Comparison of ENCODE assay signal across 13 cellular contexts in genomic region chr13:45415112-45415511, GRCh38. TPM values are rescaled to one million over a fixed set of nuclear protein-coding genes. Genes with fewer than 3 reads are reported as not detected.
DNase-seq lines count a peak whose midpoint lies in the region; ATAC-seq, FAIRE-seq and TF ChIP-seq lines count a peak whose summit lies in the region.
"Had no signal": no experiment of that assay in that cellular context is flagged by ENCODE, and none has a peak within 500 bp of the region (broad histone marks: within the 10 kb centered on the region; RNA-seq: fewer than 3 reads in every experiment).

No MANE protein-coding gene starts in this region.

- no peak for FAIRE-seq in endothelial cell of umbilical vein (lab: Jason Lieb, UNC)
- FAIRE-seq: urothelium cell line had no signal

- H3K9me3 ChIP-seq in heart left ventricle (no peaks in the 10 kb centered on the region), endothelial cell of umbilical vein (replicated peaks; ENCODE audit: control insufficient read depth, insufficient read depth, low read length) (no peaks in the 10 kb centered on the region), vagina (no peaks in the 10 kb centered on the region), MG63 (no peaks in the 10 kb centered on the region)

- H3K4me2 ChIP-seq in endothelial cell of umbilical vein (ENCODE audit: insufficient read depth, low read length) = peak overlapping the region; percentile 82

- H3K36me3 Mint-ChIP-seq in naive thymus-derived CD8-positive, alpha-beta T cell = peaks cover 0 to 20% (median 0%) of the 10 kb centered on the region in 3 donors

- peaks cover 16% of the 10 kb centered on the region for H3K79me2 ChIP-seq in endothelial cell of umbilical vein (ENCODE audit: control insufficient read depth, insufficient read depth, low read length)

- no peaks in the 10 kb centered on the region for H4K20me1 ChIP-seq in endothelial cell of umbilical vein (replicated peaks; ENCODE audit: control insufficient read depth, extremely low read depth, insufficient read depth, low read length)

- H3K4me3 Mint-ChIP-seq in naive thymus-derived CD8-positive, alpha-beta T cell = peak overlapping the region in 7 of 10 donors; percentile 6 to 60 (median 26)

- POLR2A ChIA-PET in endothelial cell of umbilical vein (lab: Charles Lee) = interaction anchor here (0.6 kb wide), 2 partner anchors 13 to 46 kb away, joined by 4 read pairs; no protein-coding TSS in a partner anchor
- POLR2A ChIA-PET in naive thymus-derived CD8-positive, alpha-beta T cell (lab: Charles Lee) = interaction anchor here (0.7 to 4.0 kb wide), 3 partner anchors 19 to 74 kb away, joined by 3 to 31 read pairs (median 26); partner anchors contain the start of gene TPT1

- dilution Hi-C loops in endothelial cell of umbilical vein (cut with MboI; ENCODE audit: extremely low pct_ligation_motif_present, low sequenced_read_pairs) = no loop called here

- H3K27me3 ChIP-seq in heart left ventricle (no peaks in the 10 kb centered on the region), endothelial cell of umbilical vein (ENCODE audit: control insufficient read depth in 2 of 2, insufficient read depth in 2 of 2, low read length in 2 of 2) (no peaks in the 10 kb centered on the region), vagina (no peaks in the 10 kb centered on the region), MG63 (no peaks in the 10 kb centered on the region)

- H3K27me3 Mint-ChIP-seq in naive thymus-derived CD8-positive, alpha-beta T cell = no peaks in the 10 kb centered on the region

- H3K27ac Mint-ChIP-seq in naive thymus-derived CD8-positive, alpha-beta T cell = peak overlapping the region in 8 of 10 donors; percentile 15 to 83 (median 54)

- H3K9me1 ChIP-seq in endothelial cell of umbilical vein (replicated peaks; ENCODE audit: control insufficient read depth, extremely low read depth, insufficient read depth, low read length) = no peaks in the 10 kb centered on the region

- CTCF ChIA-PET in endothelial cell of umbilical vein (lab: Charles Lee) = interaction anchor here (0.8 to 5.5 kb wide), 7 partner anchors 10 to 50 kb away, joined by 3 to 35 read pairs (median 11); partner anchors contain the start of gene COG3

- peaks cover 3 to 57% (median 34%) of the 10 kb centered on the region in 12 donors for H3K4me1 ChIP-seq in heart left ventricle
- peaks cover 24% of the 10 kb centered on the region for H3K4me1 ChIP-seq in endothelial cell of umbilical vein (ENCODE audit: control insufficient read depth, extremely low read depth, insufficient read depth, low read length)
- H3K4me1 ChIP-seq in vagina = peaks cover 29% of the 10 kb centered on the region

- 60 to 76% (median 68%) methylated on average over 1 of the region's 1 CpG for WGBS in heart left ventricle, 4 donors

- TF ChIP-seq CTCF in heart left ventricle (IDR thresholded peaks at IDR 0.05) (no peak), endothelial cell of umbilical vein (IDR thresholded peaks at IDR 0.05; ENCODE audit: extremely low read depth in 1 of 2, insufficient read depth in 1 of 2, low read depth in 1 of 2, low read length in 2 of 2) (no peak), vagina (IDR thresholded peaks at IDR 0.05) (no peak)

- H3K4me1 Mint-ChIP-seq in naive thymus-derived CD8-positive, alpha-beta T cell = peaks cover 19 to 49% (median 38%) of the 10 kb centered on the region in 4 donors

- DNase-seq in heart left ventricle (no peak), left cardiac atrium (no peak), endothelial cell of umbilical vein (ENCODE audit: low read depth, low spot score) (no peak), vagina (ENCODE audit: extremely low spot score in 2 of 2) (no peak), AG20443 (ENCODE audit: low spot score) (no peak), AML-193 (lab: John Stamatoyannopoulos, UW) (no peak), MG63 (no peak)
- DNase-seq in naive thymus-derived CD8-positive, alpha-beta T cell = no peak
- DNase-seq: activated T-cell treated with anti-CD3 and anti-CD28 coated beads, Interleukin-2, amount 50 U/mL, for 1 hour; cortex of kidney; NCI-H526; stimulated activated CD4-positive, alpha-beta T cell treated with anti-CD3 and anti-CD28 coated beads, Interleukin-4, amount 100 ng/mL, for 1 hour had no signal

- intact Hi-C loops in heart left ventricle (cut with DNase I) = loop anchor here in 4 of 10 donors (5.0 kb wide), 1 partner anchor 47 kb away; the partner anchor contains the start of gene COG3 (in 4 of the 4)
- intact Hi-C loops in left cardiac atrium (cut with DNase I) = loop anchor here in 1 of 2 donors (5.0 kb wide), 1 partner anchor 52 kb away; no protein-coding TSS in a partner anchor
- intact Hi-C loops in endothelial cell of umbilical vein (cut with micrococcal nuclease) = no loop called here
- intact Hi-C loops in vagina (cut with DNase I) = loop anchor here (5.0 kb wide), 1 partner anchor 47 kb away; the partner anchor contains the start of gene COG3

- peak overlapping the region; percentile 77 for H3K9ac ChIP-seq in endothelial cell of umbilical vein (replicated peaks; ENCODE audit: extremely low read depth, insufficient read depth, low read length)

- peak overlapping the region; percentile 3 for H2AFZ ChIP-seq in endothelial cell of umbilical vein (ENCODE audit: low read depth, low read length)

- no peak for ATAC-seq in heart left ventricle
- ATAC-seq in left cardiac atrium = no peak
- ATAC-seq in naive thymus-derived CD8-positive, alpha-beta T cell = no peak

- TF ChIP-seq POLR2A in heart left ventricle (IDR thresholded peaks at IDR 0.05) (no peak), endothelial cell of umbilical vein (IDR thresholded peaks at IDR 0.05; ENCODE audit: low read depth, low read length) (no peak), vagina (IDR thresholded peaks at IDR 0.05) (no peak)

- H3K9me3 Mint-ChIP-seq in naive thymus-derived CD8-positive, alpha-beta T cell = no peaks in the 10 kb centered on the region

- H3K27ac ChIP-seq in heart left ventricle = peak overlapping the region in 11 of 12 donors; percentile 67 to 96 (median 79)
- H3K27ac ChIP-seq in endothelial cell of umbilical vein (ENCODE audit: insufficient read depth, low read depth, low read length) = peak overlapping the region; percentile 53
- peak overlapping the region; percentile 49 for H3K27ac ChIP-seq in vagina

- peaks cover 0 to 15% (median 9%) of the 10 kb centered on the region in 9 donors for H3K36me3 ChIP-seq in heart left ventricle
- H3K36me3 ChIP-seq in endothelial cell of umbilical vein (ENCODE audit: control insufficient read depth in 2 of 2, extremely low read depth in 1 of 2, insufficient read depth in 2 of 2, low read length in 2 of 2) = peaks cover 0 to 2% of the 10 kb centered on the region in 2 experiments
- H3K36me3 ChIP-seq in vagina = peaks cover 0 to 8% of the 10 kb centered on the region in 2 donors
- H3K36me3 ChIP-seq in MG63 = peaks cover under 1% of the 10 kb centered on the region; the same call in 1 of the 2 replicates

- BruUV-seq in endothelial cell of umbilical vein (replicated peaks; lab: Mats Ljungman, UMichigan) = no TSS peak

- H3K4me3 ChIP-seq in heart left ventricle (peak overlapping the region in 10 of 12 donors; percentile 7 to 95 (median 41)), endothelial cell of umbilical vein (replicated peaks in 1 of 3; ENCODE audit: insufficient read depth in 1 of 3, low read depth in 1 of 3, low read length in 3 of 3) (peak overlapping the region in 2 of 3 experiments; percentile 19 to 51), vagina (peak overlapping the region; percentile 17 to 25), MG63 (no peak overlapping the region)

TF ChIP-seq in endothelial cell of umbilical vein, 7 proteins besides CTCF, POLR2A, EP300 and RAD21 (continues in another document):
- no peak for TF ChIP-seq JUN (IDR thresholded peaks at IDR 0.05; ENCODE audit: borderline replicate concordance, insufficient read depth, insufficient read length, low read depth)
- no peak for TF ChIP-seq MYC (IDR thresholded peaks at IDR 0.05; ENCODE audit: low read depth, low read length)
- TF ChIP-seq POLR2AphosphoS5 (IDR thresholded peaks at IDR 0.05; ENCODE audit: insufficient read depth, low read depth, low read length) = no peak

RNA-seq across cellular contexts. Expression of gene SLC25A30, which starts 3.1 kb away (rescaled TPM):
- total RNA-seq in heart left ventricle (100 to 1,000 TPM in 6 of 9 donors, 10 to 100 TPM in 3; 56.9 to 208 (median 128) TPM), left cardiac atrium (10 to 100 TPM; 57.9 to 73.8 TPM), endothelial cell of umbilical vein (27.0 and 28.9 TPM in 2 replicates), vagina (11.5 TPM)
- polyA plus RNA-seq in heart left ventricle (10 to 100 TPM; 27.9 to 51.6 TPM), endothelial cell of umbilical vein (12.2 and 13.3 TPM in 2 replicates)
- 17.4 and 20.2 TPM in 2 replicates for polyA plus RNA-seq in endothelial cell of umbilical vein (2011; cell fraction: cytosol; rRNA removed)
- polyA plus RNA-seq in endothelial cell of umbilical vein (2011; cell fraction: nucleus; rRNA removed) = 16.2 and 17.8 TPM in 2 replicates
- polyA plus RNA-seq in endothelial cell of umbilical vein (2012) = 20.2 and 20.7 TPM in 2 replicates
- polyA minus RNA-seq in endothelial cell of umbilical vein = 42.0 and 79.3 TPM in 2 replicates
- 1.2 TPM for polyA minus RNA-seq in endothelial cell of umbilical vein (2011; cell fraction: cytosol; rRNA and poly(A)+ RNA removed)
- 12.0 and 12.2 TPM in 2 replicates for polyA minus RNA-seq in endothelial cell of umbilical vein (2011; cell fraction: nucleus; rRNA and poly(A)+ RNA removed)
- total RNA-seq in naive thymus-derived CD8-positive, alpha-beta T cell = 10 to 100 TPM; 22.0 to 25.8 TPM
- polyA plus RNA-seq in naive thymus-derived CD8-positive, alpha-beta T cell = 1 to 10 TPM; 1.2 to 1.9 (median 1.8) TPM
- total RNA-seq in MG63 (2014; rRNA removed; shearing (Covaris generic); ENCODE audit: low replicate concordance) = 4.2 and 14.0 TPM in 2 replicates

RNA-seq across cellular contexts. Expression of gene COG3, which starts 49.6 kb away (rescaled TPM):
- 10 to 100 TPM; 12.6 to 23.1 (median 15.5) TPM for total RNA-seq in heart left ventricle
- polyA plus RNA-seq in heart left ventricle = 10 to 100 TPM in 1 of 2 donors, 1 to 10 TPM in 1; 7.7 to 15.2 TPM
- 10 to 100 TPM; 11.7 to 18.6 TPM for total RNA-seq in left cardiac atrium
- total RNA-seq in endothelial cell of umbilical vein = 27.0 and 28.7 TPM in 2 replicates
- polyA plus RNA-seq in endothelial cell of umbilical vein = 17.4 and 18.9 TPM in 2 replicates
- polyA plus RNA-seq in endothelial cell of umbilical vein (2011; cell fraction: cytosol; rRNA removed) = 20.0 and 21.9 TPM in 2 replicates
- polyA plus RNA-seq in endothelial cell of umbilical vein (2011; cell fraction: nucleus; rRNA removed) = 64.1 and 70.9 TPM in 2 replicates
- 16.7 and 21.1 TPM in 2 replicates for polyA plus RNA-seq in endothelial cell of umbilical vein (2012)
- polyA minus RNA-seq in endothelial cell of umbilical vein = 29.5 and 32.7 TPM in 2 replicates
- polyA minus RNA-seq in endothelial cell of umbilical vein (2011; cell fraction: cytosol; rRNA and poly(A)+ RNA removed) = 4.8 TPM
- polyA minus RNA-seq in endothelial cell of umbilical vein (2011; cell fraction: nucleus; rRNA and poly(A)+ RNA removed) = 91.8 and 101 TPM in 2 replicates
- total RNA-seq in naive thymus-derived CD8-positive, alpha-beta T cell = 10 to 100 TPM; 45.8 to 48.9 TPM
- 10 to 100 TPM; 22.2 to 29.9 (median 27.4) TPM for polyA plus RNA-seq in naive thymus-derived CD8-positive, alpha-beta T cell
- total RNA-seq in vagina = 25.3 TPM
- 15.2 and 18.3 TPM in 2 replicates for total RNA-seq in MG63 (2014; rRNA removed; shearing (Covaris generic); ENCODE audit: low replicate concordance)
